Comparison of ENCODE assay signal across 8 cellular contexts in the genomic region with DNA sequence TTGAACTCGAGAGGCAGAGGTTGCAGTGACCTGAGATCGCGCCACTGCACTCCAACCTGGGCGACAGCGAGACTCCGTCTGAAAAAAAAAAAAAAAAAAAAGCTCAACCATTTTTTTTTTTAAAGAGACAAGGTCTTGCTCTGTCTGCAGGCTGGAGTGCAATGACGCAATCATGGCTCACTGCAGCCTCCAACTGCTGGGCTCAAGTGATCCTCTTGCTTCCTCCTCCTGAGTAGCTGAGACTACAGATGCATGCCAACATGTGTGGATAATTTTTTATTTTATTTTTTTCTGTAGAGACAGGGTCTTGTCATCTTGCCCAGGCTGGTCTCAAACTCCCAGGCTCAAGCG. TPM values are rescaled to one million over a fixed set of nuclear protein-coding genes. Genes with fewer than 3 reads are reported as not detected.
DNase-seq lines count a peak whose midpoint lies in the region; ATAC-seq and TF ChIP-seq lines count a peak whose summit lies in the region.

No MANE protein-coding gene starts in this region.

- no peak overlapping the region for H3K9ac ChIP-seq in OCI-LY3 (ENCODE audit: low read length)

- H3K27ac ChIP-seq in OCI-LY3 (ENCODE audit: low read length) (no peak overlapping the region), epithelial cell of prostate (peak overlapping the region; percentile 95)

- H3K27me3 ChIP-seq in OCI-LY3 (ENCODE audit: low read depth, low read length) = 0 out of 2 replicates have a peak, but pooled peaks cover 3% of the 10 kb centered on the region

- no peaks in the 10 kb centered on the region for H3K9me3 ChIP-seq in OCI-LY3 (ENCODE audit: insufficient read depth, low read length)

- H3K4me3 ChIP-seq in OCI-LY3 (ENCODE audit: low read length) = peak overlapping the region; percentile 67

- no peaks in the 10 kb centered on the region for H3K36me3 ChIP-seq in OCI-LY3 (replicated peaks; ENCODE audit: low read depth, low read length)

- H3K4me2 ChIP-seq in OCI-LY3 (ENCODE audit: low read length) = peak overlapping the region; percentile 65

- no peak for ATAC-seq in GM21717 (IDR thresholded peaks at IDR 0.05; ENCODE audit: unreplicated experiment)

- no peaks in the 10 kb centered on the region for H3K79me2 ChIP-seq in OCI-LY3 (ENCODE audit: low read length)

- no peak overlapping the region for H2AFZ ChIP-seq in OCI-LY3 (ENCODE audit: low read depth, low read length)

- peaks cover 9% of the 10 kb centered on the region for H3K4me1 ChIP-seq in OCI-LY3 (ENCODE audit: low read length)

- no peak for TF ChIP-seq CTCF in OCI-LY3 (IDR thresholded peaks at IDR 0.05; ENCODE audit: low read depth, low read length)

- no peaks in the 10 kb centered on the region for H4K20me1 ChIP-seq in OCI-LY3 (ENCODE audit: insufficient read depth, low read length)

- peak; percentile 54 for DNase-seq in DMS 273 (lab: John Stamatoyannopoulos, UW; ENCODE audit: unreplicated experiment)
- no peak for DNase-seq in DMS 273 treated with DMSO at 0.1 percent for 48 hours (lab: John Stamatoyannopoulos, UW)
- peak; percentile 60 for DNase-seq in epithelial cell of prostate (ENCODE audit: low read depth, low spot score)
- peak; percentile 81 for DNase-seq in renal cortical epithelial cell (ENCODE audit: low read depth)
- DNase-seq in GOT3 (lab: John Stamatoyannopoulos, UW) = no peak
- DNase-seq in NCI-H748 (lab: John Stamatoyannopoulos, UW; ENCODE audit: unreplicated experiment) = no peak

RNA-seq across cellular contexts. Expression of gene EHD2, which starts 10.3 kb away (rescaled TPM):
- total RNA-seq in renal cortical epithelial cell = 43.9 and 172 TPM in 2 replicates

RNA-seq across cellular contexts. Expression of gene NOP53, which starts 21.8 kb away (rescaled TPM):
- total RNA-seq in renal cortical epithelial cell = 62.0 and 74.8 TPM in 2 replicates

RNA-seq across cellular contexts. Expression of gene SELENOW, which starts 55.0 kb away (rescaled TPM):
- 47.1 and 217 TPM in 2 replicates for total RNA-seq in renal cortical epithelial cell

Comparison
In these comparisons a context has a peak if more than half of its experiments do, and no peak if none do; other contexts are left out.
1. DNase-seq: peak in DMS 273 (single experiment), epithelial cell of prostate (single experiment) and renal cortical epithelial cell (single experiment); none in DMS 273 treated with DMSO at 0.1 percent for 48 hours (single experiment), GOT3 (single experiment) and NCI-H748 (single experiment).